In genomic region chr3:146542968-146543367, GRCh38 we compare ENCODE assay signal across 8 cellular contexts. TPM values are rescaled to one million over a fixed set of nuclear protein-coding genes. Genes with fewer than 3 reads are reported as not detected.
A peak's percentile ranks its signal among the peaks of the same experiment; 100 is the strongest.
DNase-seq lines count a peak whose midpoint lies in the region; ATAC-seq, FAIRE-seq and TF ChIP-seq lines count a peak whose summit lies in the region.

No MANE protein-coding gene starts in this region.

- peak overlapping the region; percentile 27 to 98 (median 98) for H3K27ac ChIP-seq in body of pancreas
- peak overlapping the region; percentile 96 to 98 for H3K27ac ChIP-seq in mucosa of rectum (ENCODE audit: low read depth in 2 of 2, low read length in 2 of 2)

- H3K27me3 ChIP-seq in body of pancreas (no peaks in the 10 kb centered on the region), mucosa of rectum (ENCODE audit: control insufficient read depth in 2 of 2, insufficient read depth in 2 of 2, low read length in 2 of 2) (no peaks in the 10 kb centered on the region)

- 33 to 43% methylated on average over 2 of the region's 2 CpGs for whole genome bisulfite sequencing in body of pancreas, 2 donors

- FAIRE-seq in HTR-8/SVneo (lab: Jason Lieb, UNC): no peak

- H3K36me3 ChIP-seq in body of pancreas (replicated peaks in 1 of 2; ENCODE audit: insufficient read depth in 1 of 2, low read depth in 2 of 2) (no peaks in the 10 kb centered on the region), mucosa of rectum (ENCODE audit: control insufficient read depth in 2 of 2, insufficient read depth in 2 of 2, low read length in 2 of 2) (peaks cover 2% of the 10 kb centered on the region in 2 donors)

- H3K4me1 Mint-ChIP-seq in stimulated activated naive CD8-positive, alpha-beta T cell treated with anti-CD3 and anti-CD28 coated beads, Interleukin-15, Interleukin-2, amounts not matched to agents 100 ng/mL and 50 ng/mL, for 24 hours (ENCODE audit: low read depth): peaks cover 59% of the 10 kb centered on the region

- H3K9me3 Mint-ChIP-seq in stimulated activated naive CD8-positive, alpha-beta T cell treated with anti-CD3 and anti-CD28 coated beads, Interleukin-15, Interleukin-2, amounts not matched to agents 100 ng/mL and 50 ng/mL, for 24 hours: no peaks in the 10 kb centered on the region

- peak overlapping the region; percentile 81 for H3K27ac Mint-ChIP-seq in stimulated activated naive CD8-positive, alpha-beta T cell treated with anti-CD3 and anti-CD28 coated beads, Interleukin-15, Interleukin-2, amounts not matched to agents 100 ng/mL and 50 ng/mL, for 24 hours

- H3K9me3 ChIP-seq in body of pancreas: no peaks in the 10 kb centered on the region
- no peaks in the 10 kb centered on the region for H3K9me3 ChIP-seq in mucosa of rectum (ENCODE audit: control insufficient read depth in 2 of 2, low read length in 2 of 2)

- no peak for DNase-seq in stimulated activated naive CD8-positive, alpha-beta T cell treated with anti-CD3 and anti-CD28 coated beads, Interleukin-15, Interleukin-2, amounts not matched to agents 100 U/mL and 50 U/mL, for 24 hours
- DNase-seq in body of pancreas (no peak), HTR-8/SVneo (ENCODE audit: insufficient read length, low spot score) (no peak), HuH-7 (ENCODE audit: low spot score) (no peak), DMS153 treated with DMSO at 0.1 percent for 48 hours (lab: John Stamatoyannopoulos, UW; ENCODE audit: unreplicated experiment) (no peak)

- peaks cover 35% of the 10 kb centered on the region for H3K4me1 ChIP-seq in body of pancreas
- H3K4me1 ChIP-seq in mucosa of rectum (ENCODE audit: control insufficient read depth in 2 of 2, insufficient read depth in 2 of 2, low read length in 2 of 2): peaks cover 29 to 36% of the 10 kb centered on the region in 2 donors

- no peak for TF ChIP-seq POLR2A in body of pancreas (IDR thresholded peaks at IDR 0.05)

- H3K9ac ChIP-seq in mucosa of rectum (ENCODE audit: low read depth in 1 of 2, low read length in 2 of 2): peak overlapping the region; percentile 91 to 98

- intact Hi-C loops in body of pancreas (cut with DNase I): no loop called here

- H3K4me3 Mint-ChIP-seq in stimulated activated naive CD8-positive, alpha-beta T cell treated with anti-CD3 and anti-CD28 coated beads, Interleukin-15, Interleukin-2, amounts not matched to agents 100 ng/mL and 50 ng/mL, for 24 hours: peak overlapping the region; percentile 90

- peak overlapping the region in 1 of 2 donors; percentile 65 for H3K4me3 ChIP-seq in body of pancreas
- H3K4me3 ChIP-seq in mucosa of rectum (ENCODE audit: low read length in 2 of 2): peak overlapping the region; percentile 91 to 92

- peaks cover 33% of the 10 kb centered on the region for H3K36me3 Mint-ChIP-seq in stimulated activated naive CD8-positive, alpha-beta T cell treated with anti-CD3 and anti-CD28 coated beads, Interleukin-15, Interleukin-2, amounts not matched to agents 100 ng/mL and 50 ng/mL, for 24 hours (ENCODE audit: low read depth)

- no peak for ATAC-seq in stimulated activated naive CD8-positive, alpha-beta T cell treated with anti-CD3 and anti-CD28 coated beads, Interleukin-15, Interleukin-2, amounts not matched to agents 100 U/mL and 50 U/mL, for 24 hours
- ATAC-seq in body of pancreas (no peak), GM18502 (IDR thresholded peaks at IDR 0.05; ENCODE audit: poor library complexity, unreplicated experiment) (no peak)

- no peak for TF ChIP-seq CTCF in body of pancreas (IDR thresholded peaks at IDR 0.05)

- no peaks in the 10 kb centered on the region for H3K27me3 Mint-ChIP-seq in stimulated activated naive CD8-positive, alpha-beta T cell treated with anti-CD3 and anti-CD28 coated beads, Interleukin-15, Interleukin-2, amounts not matched to agents 100 ng/mL and 50 ng/mL, for 24 hours

RNA-seq across cellular contexts. Expression of gene PLSCR1, which starts 1.4 kb away (rescaled TPM):
- 10 to 100 TPM; 61.7 to 64.9 TPM for total RNA-seq in body of pancreas
